Comparison of ENCODE assay signal across 21 cellular contexts in the genomic region with DNA sequence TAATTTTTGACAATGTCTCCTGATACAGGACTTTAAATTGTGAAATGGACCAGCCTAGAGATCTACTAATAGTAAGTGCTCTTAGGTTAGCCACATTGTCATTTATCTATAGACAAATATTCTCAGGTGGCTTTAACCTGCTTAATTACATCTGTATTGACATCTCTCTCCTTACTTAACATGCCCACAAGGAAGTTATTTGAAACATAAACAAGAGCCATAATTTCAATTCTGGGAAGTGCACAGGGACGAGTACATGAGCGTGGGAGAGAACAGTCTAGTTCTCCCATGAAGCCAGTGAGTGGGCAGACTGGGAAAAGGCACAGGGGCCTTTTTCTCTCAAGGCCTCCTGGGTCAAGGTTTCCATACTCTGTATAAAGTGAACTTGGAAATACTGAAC.
"Had no signal": no experiment of that assay in that cellular context is flagged by ENCODE, and none has a peak within 500 bp of the region (broad histone marks: within the 10 kb centered on the region; RNA-seq: fewer than 3 reads in every experiment).

No MANE protein-coding gene starts in this region.

- H3K9ac ChIP-seq: SK-N-SH had no signal

- DNase-seq: KBM-7, MG63, NCI-H1092, NCI-H1105 treated with DMSO at 0.1 percent for 48 hours, NCI-H1417 treated with DMSO at 0.1 percent for 48 hours, NCI-H146, NCI-H1694 treated with DMSO at 0.1 percent for 48 hours, NCI-H1930, NCI-H2081, NCI-H2107, NCI-H226, NCI-H446, NCI-H510A, NCI-H524 treated with DMSO at 0.1 percent for 48 hours, NCI-H69, NCI-H774, Right ventricle myocardium superior, RPMI8226, SK-N-SH, SW 1271 had no signal

- H3K4me3 ChIP-seq: MG63 had no signal

- H3K27me3 ChIP-seq: MG63 had no signal

- H3K9me3 ChIP-seq: MG63, SK-N-SH had no signal

- H3K27ac ChIP-seq: HL-60 had no signal

- H3K4me2 ChIP-seq: SK-N-SH had no signal
